ENCODE assay signal across 9 cellular contexts in genomic region chr16:53131050-53131362, GRCh38.
DNase-seq lines count a peak whose midpoint lies in the region; ATAC-seq and TF ChIP-seq lines count a peak whose summit lies in the region.
"Had no signal": no experiment of that assay in that cellular context is flagged by ENCODE, and none has a peak within 500 bp of the region (broad histone marks: within the 10 kb centered on the region; RNA-seq: fewer than 3 reads in every experiment).

No MANE protein-coding gene starts in this region.

- no peaks in the 10 kb centered on the region for H3K9me3 Mint-ChIP-seq in memory B cell
- H3K9me3 Mint-ChIP-seq: T-helper 1 cell treated with Interleukin-12 subunit alpha and Interleukin-12 subunit beta and Interleukin-4 antibody, amounts not matched to agents 30 μg/mL and 1 μg/mL, for 36 hours had no signal

- H3K36me3 ChIP-seq in GM06990 (ENCODE audit: control insufficient read depth, insufficient read depth, low read length) (no peaks in the 10 kb centered on the region), adipocyte (ENCODE audit: control insufficient read depth, insufficient read depth, low read length, severe bottlenecking) (peaks cover 5% of the 10 kb centered on the region)

- H3K4me3 ChIP-seq in GM06990 (replicated peaks; ENCODE audit: low read depth, low read length) (peak overlapping the region; percentile 90), adipocyte (ENCODE audit: low read length) (peak overlapping the region; percentile 71)

- H3K9ac ChIP-seq in adipocyte (ENCODE audit: low read length): peak overlapping the region; percentile 76

- H3K4me1 Mint-ChIP-seq in memory B cell: peaks cover 33% of the 10 kb centered on the region

- H3K9me3 ChIP-seq in adipocyte (ENCODE audit: control insufficient read depth, low read length): no peaks in the 10 kb centered on the region

- peak; percentile 1 for ATAC-seq in HG02763 (IDR thresholded peaks at IDR 0.05; ENCODE audit: unreplicated experiment)
- ATAC-seq in memory B cell (ENCODE audit: low read depth): peak; percentile 2
- no peak for ATAC-seq in HG03520 (IDR thresholded peaks at IDR 0.05; ENCODE audit: unreplicated experiment)
- ATAC-seq in GM21515 (IDR thresholded peaks at IDR 0.05; ENCODE audit: unreplicated experiment): no peak

- no peak for TF ChIP-seq CTCF in GM06990 (IDR thresholded peaks at IDR 0.05; ENCODE audit: insufficient read depth, low read length, poor library complexity, severe bottlenecking)

- H3K4me3 Mint-ChIP-seq in memory B cell: peak overlapping the region; percentile 88

- no peaks in the 10 kb centered on the region for H3K27me3 Mint-ChIP-seq in memory B cell

- peaks cover 37% of the 10 kb centered on the region for H3K4me1 ChIP-seq in adipocyte (ENCODE audit: control insufficient read depth, insufficient read depth, low read length)

- DNase-seq in GM06990 (ENCODE audit: extremely low read depth, insufficient read length): no peak
- no peak for DNase-seq in adipocyte (ENCODE audit: low read depth)
- DNase-seq in memory B cell (ENCODE audit: low spot score in 2 of 2): no peak
- DNase-seq in T1000 (lab: John Stamatoyannopoulos, UW): no peak
- no peak for DNase-seq in germinal center (ENCODE audit: low spot score)

- H3K27me3 ChIP-seq in GM06990 (replicated peaks; ENCODE audit: control insufficient read depth, insufficient read depth, low read length): no peaks in the 10 kb centered on the region
- H3K27me3 ChIP-seq in adipocyte (replicated peaks; ENCODE audit: control insufficient read depth, insufficient read depth, low read length): no peaks in the 10 kb centered on the region

- H3K27ac Mint-ChIP-seq in memory B cell: peak overlapping the region; percentile 89

- H3K36me3 Mint-ChIP-seq in memory B cell: no peaks in the 10 kb centered on the region

Comparison
In these comparisons a context has a peak if more than half of its experiments do, and no peak if none do; other contexts are left out.
1. ATAC-seq: peak in HG02763 (single experiment) and memory B cell (single experiment); none in HG03520 (single experiment) and GM21515 (single experiment).